Comparison of ENCODE assay signal across 36 cellular contexts in the genomic region with DNA sequence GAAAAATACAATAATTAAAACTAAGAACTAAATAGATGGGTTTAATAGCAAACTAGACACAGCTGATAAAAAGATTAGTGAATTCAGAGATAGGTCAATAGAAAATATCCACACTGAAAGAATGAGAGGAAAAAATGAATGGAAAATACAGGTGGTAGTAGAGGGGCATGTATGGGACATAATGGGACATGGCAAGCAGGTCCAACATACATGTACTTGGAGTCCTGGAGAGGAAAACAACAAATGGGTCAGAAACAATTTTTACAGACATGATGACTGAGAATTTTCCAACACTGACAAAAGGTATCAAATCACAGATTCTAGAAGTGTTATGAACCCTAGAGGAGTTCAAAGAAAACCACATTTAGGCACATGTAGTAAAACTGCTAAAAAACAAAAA.
"Had no signal": no experiment of that assay in that cellular context is flagged by ENCODE, and none has a peak within 500 bp of the region (broad histone marks: within the 10 kb centered on the region; RNA-seq: fewer than 3 reads in every experiment).

No MANE protein-coding gene starts in this region.

- H3K9me3 ChIP-seq: MG63 had no signal

- DNase-seq: Kasumi-1, MG63, MM.1S, MV-4-11, NCI-H1048, NCI-H1092, NCI-H1092 treated with DMSO at 0.1 percent for 48 hours, NCI-H1105, NCI-H1105 treated with DMSO at 0.1 percent for 48 hours, NCI-H1417, NCI-H1417 treated with DMSO at 0.1 percent for 48 hours, NCI-H1436, NCI-H1436 treated with DMSO at 0.1 percent for 48 hours, NCI-H146, NCI-H1694, NCI-H1694 treated with DMSO at 0.1 percent for 48 hours, NCI-H187, NCI-H187 treated with DMSO at 0.1 percent for 48 hours, NCI-H1930, NCI-H2029, NCI-H2029 treated with DMSO at 0.1 percent for 48 hours, NCI-H2081, NCI-H2081 treated with DMSO at 0.1 percent for 48 hours, NCI-H2107, NCI-H2171, NCI-H2171 treated with DMSO at 0.1 percent for 48 hours, NCI-H2227 treated with DMSO at 0.1 percent for 48 hours, NCI-H226, NCI-H345, NCI-H446, NCI-H446 treated with DMSO at 0.1 percent for 48 hours, NCI-H510A, NCI-H510A treated with DMSO at 0.1 percent for 48 hours, NCI-H524, NCI-H524 treated with DMSO at 0.1 percent for 48 hours, NCI-H526 had no signal

- H3K27me3 ChIP-seq: MG63 had no signal

- H3K36me3 ChIP-seq: MG63 had no signal

- H3K4me3 ChIP-seq: MG63 had no signal
